17 cellular contexts compared by ENCODE assay signal in genomic region chr20:52426856-52427255, GRCh38.
DNase-seq lines count a peak whose midpoint lies in the region; TF ChIP-seq lines count a peak whose summit lies in the region.
"Had no signal": no experiment of that assay in that cellular context is flagged by ENCODE, and none has a peak within 500 bp of the region (broad histone marks: within the 10 kb centered on the region; RNA-seq: fewer than 3 reads in every experiment).

No MANE protein-coding gene starts in this region.

- H3K27ac Mint-ChIP-seq in activated naive CD4-positive, alpha-beta T cell treated with anti-CD3 and anti-CD28 coated beads, Interleukin-2, amount 50 U/mL, for 24 hours = peak overlapping the region; percentile 42
- H3K27ac Mint-ChIP-seq: HFFc6 had no signal

- peaks cover 3% of the 10 kb centered on the region for H3K36me3 Mint-ChIP-seq in activated naive CD4-positive, alpha-beta T cell treated with anti-CD3 and anti-CD28 coated beads, Interleukin-2, amount 50 U/mL, for 24 hours
- H3K36me3 Mint-ChIP-seq: CD4-positive, alpha-beta memory T cell had no signal

- H3K4me3 Mint-ChIP-seq in activated naive CD4-positive, alpha-beta T cell treated with anti-CD3 and anti-CD28 coated beads, Interleukin-2, amount 50 U/mL, for 24 hours = no peak overlapping the region
- H3K4me3 Mint-ChIP-seq: CD4-positive, alpha-beta memory T cell; HFFc6 had no signal

- no peak for DNase-seq in activated naive CD4-positive, alpha-beta T cell (lab: John Stamatoyannopoulos, UW)
- DNase-seq in NCI-H69 (lab: John Stamatoyannopoulos, UW) = peak; percentile 2
- DNase-seq in epithelial cell of esophagus (ENCODE audit: low read depth) = peak; percentile 27
- no peak for DNase-seq in stimulated activated CD8-positive, alpha-beta memory T cell treated with anti-CD3 and anti-CD28 coated beads, Interleukin-4, amount 100 ng/mL, for 48 hours
- no peak for DNase-seq in GDM1 (lab: John Stamatoyannopoulos, UW)
- DNase-seq in NCI-H128 (lab: John Stamatoyannopoulos, UW; ENCODE audit: unreplicated experiment) = no peak
- DNase-seq: BE2C; CD4-positive, alpha-beta memory T cell; EL; HFFc6; MM.1S; NCI-H1436; NCI-H2081 treated with DMSO at 0.1 percent for 48 hours; NCI-H446 treated with DMSO at 0.1 percent for 48 hours; NK-92 treated with Interleukin-12 subunit alpha and Interleukin-12 subunit beta, amount 100 ng/mL, for 24 hours; T-helper 1 cell had no signal

- no peak for TF ChIP-seq CTCF in epithelial cell of esophagus (IDR thresholded peaks at IDR 0.05; ENCODE audit: insufficient read depth, low read depth, low read length, missing control alignments)

- peaks cover 26% of the 10 kb centered on the region for H3K4me1 Mint-ChIP-seq in activated naive CD4-positive, alpha-beta T cell treated with anti-CD3 and anti-CD28 coated beads, Interleukin-2, amount 50 U/mL, for 24 hours

- H3K4me3 ChIP-seq in epithelial cell of esophagus (ENCODE audit: low read length) = no peak overlapping the region

- H3K9me3 Mint-ChIP-seq in activated naive CD4-positive, alpha-beta T cell treated with anti-CD3 and anti-CD28 coated beads, Interleukin-2, amount 50 U/mL, for 24 hours = peaks cover 9% of the 10 kb centered on the region

- H3K27me3 Mint-ChIP-seq in activated naive CD4-positive, alpha-beta T cell treated with anti-CD3 and anti-CD28 coated beads, Interleukin-2, amount 50 U/mL, for 24 hours = no peaks in the 10 kb centered on the region
- H3K27me3 Mint-ChIP-seq: CD4-positive, alpha-beta memory T cell had no signal

Comparison
In these comparisons a context has a peak if more than half of its experiments do, and no peak if none do; other contexts are left out.
1. DNase-seq: peak in NCI-H69 (single experiment) and epithelial cell of esophagus (single experiment); none in activated naive CD4-positive, alpha-beta T cell (0 of 4), stimulated activated CD8-positive, alpha-beta memory T cell treated with anti-CD3 and anti-CD28 coated beads, Interleukin-4, amount 100 ng/mL, for 48 hours (single experiment), GDM1 (single experiment) and NCI-H128 (single experiment).